ENCODE assay signal across 21 cellular contexts in genomic region chr5:58752030-58752429, GRCh38.
"Had no signal": no experiment of that assay in that cellular context is flagged by ENCODE, and none has a peak within 500 bp of the region (broad histone marks: within the 10 kb centered on the region; RNA-seq: fewer than 3 reads in every experiment).

No MANE protein-coding gene starts in this region.

- H3K36me3 ChIP-seq: MG63 had no signal

- DNase-seq: Karpas-422; KG1; MG63; NCI-H1092; NCI-H1105 treated with DMSO at 0.1 percent for 48 hours; NCI-H1417 treated with DMSO at 0.1 percent for 48 hours; NCI-H146; NCI-H1694 treated with DMSO at 0.1 percent for 48 hours; NCI-H1930; NCI-H2081; NCI-H2107; NCI-H2227 treated with DMSO at 0.1 percent for 48 hours; NCI-H524; NCI-H526 treated with DMSO at 0.1 percent for 48 hours; NCI-H774; NK-92 treated with Interleukin-12 subunit alpha and Interleukin-12 subunit beta, amount 100 ng/mL, for 24 hours; PC-3; SHP77 had no signal

- H3K27ac ChIP-seq: RWPE1 had no signal

- H3K4me3 ChIP-seq: MG63 had no signal

- H3K9me3 ChIP-seq: MG63 had no signal

- ATAC-seq: Panc1, PC-3, SK-N-SH treated with all-trans-retinoic acid at 6 μM for 48 hours had no signal
